Comparison of ENCODE assay signal across 8 cellular contexts in the genomic region with DNA sequence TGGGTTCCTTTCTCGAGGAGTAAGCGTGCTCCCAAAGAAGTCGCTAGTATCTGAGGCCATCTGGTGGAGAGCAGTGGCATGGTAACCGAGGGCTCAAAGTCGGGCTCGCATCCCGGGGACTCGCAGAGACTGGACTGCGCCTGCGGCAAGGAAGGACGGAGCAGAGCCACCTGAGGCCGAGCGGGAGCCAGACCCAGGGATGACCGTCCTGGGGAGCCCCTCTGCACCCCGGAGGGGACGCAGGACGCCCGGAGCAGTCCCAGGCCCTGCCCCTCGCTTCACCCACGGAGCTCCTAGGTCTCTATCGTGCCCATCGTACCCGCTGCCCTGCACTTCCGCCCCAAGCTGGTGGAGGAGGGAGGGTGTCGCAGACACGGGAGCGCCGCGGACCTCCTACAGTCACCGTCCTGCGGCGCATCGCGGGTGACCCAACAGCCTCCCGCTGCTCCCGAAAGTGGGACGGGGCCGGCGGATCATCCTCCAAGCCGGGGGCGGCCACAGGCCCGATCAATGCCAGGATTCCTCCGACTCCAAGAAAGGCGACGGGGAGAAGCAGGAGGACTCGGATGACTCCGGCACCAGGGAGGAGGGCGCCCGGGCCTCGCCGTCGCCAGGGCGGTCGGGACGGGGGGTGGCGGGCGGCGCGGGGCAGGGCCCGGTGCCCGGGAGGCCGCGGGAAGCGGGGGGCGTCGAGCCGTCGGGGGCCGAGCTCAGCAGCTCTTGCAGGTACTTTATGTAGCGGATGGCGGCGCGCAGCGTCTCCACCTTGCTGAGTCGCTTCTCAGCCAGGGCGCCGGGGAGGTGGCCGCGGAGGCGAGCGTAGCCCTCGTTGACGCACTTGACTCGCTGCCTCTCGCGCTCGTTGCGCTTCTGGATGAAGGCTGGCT. TPM values are rescaled to one million over a fixed set of nuclear protein-coding genes. Genes with fewer than 3 reads are reported as not detected.
A peak's percentile ranks its signal among the peaks of the same experiment; 100 is the strongest.
DNase-seq lines count a peak whose midpoint lies in the region; ATAC-seq, FAIRE-seq and TF ChIP-seq lines count a peak whose summit lies in the region.

No MANE protein-coding gene starts in this region.

- TF ChIP-seq CTCF in activated B cell treated with CpG ODN at 0.5 μM for 24 hours (IDR thresholded peaks at IDR 0.05) (peak; percentile 18), spleen (IDR thresholded peaks at IDR 0.05 in 8 of 11, conservative IDR thresholded peaks at IDR 0.05 in 3 of 11) (peak; percentile 51 to 89 (median 84))

- peak overlapping the region; percentile 82 for H3K4me3 Mint-ChIP-seq in activated B cell treated with CpG ODN at 0.5 μM for 24 hours

- CTCF ChIA-PET in activated B cell treated with CpG ODN at 0.5 μM for 24 hours (lab: Charles Lee) = interaction anchor here (0.5 to 3.2 kb wide), 10 partner anchors 9 to 492 kb away, joined by 3 to 38 read pairs (median 4); no protein-coding TSS in a partner anchor

- H3K9me3 Mint-ChIP-seq in activated B cell treated with CpG ODN at 0.5 μM for 24 hours = no peaks in the 10 kb centered on the region

- intact Hi-C loops in activated B cell treated with CpG ODN at 0.5 μM for 24 hours (cut with micrococcal nuclease) (loop anchor here (1.0 to 5.0 kb wide), 4 partner anchors 28 to 492 kb away; partner anchors contain the start of gene KIF14), spleen (cut with DNase I; ENCODE audit: low total_unique reads) (loop anchor here (5.0 kb wide), 1 partner anchor 142 kb away; no protein-coding TSS in a partner anchor)

- no peaks in the 10 kb centered on the region for H3K36me3 ChIP-seq in spleen

- no peaks in the 10 kb centered on the region for H3K9me3 ChIP-seq in spleen

- peaks cover 2% of the 10 kb centered on the region for H3K4me1 Mint-ChIP-seq in activated B cell treated with CpG ODN at 0.5 μM for 24 hours

- H3K27me3 ChIP-seq in spleen (replicated peaks in 1 of 7) = peaks cover 0 to 41% (median 14%) of the 10 kb centered on the region in 7 donors

- POLR2A ChIA-PET in activated B cell treated with CpG ODN at 0.5 μM for 24 hours (lab: Charles Lee) = interaction anchor here (0.7 kb wide), 1 partner anchor 142 kb away, joined by 3 read pairs; no protein-coding TSS in a partner anchor

- TF ChIP-seq POLR2A in spleen (IDR thresholded peaks at IDR 0.05) = no peak

- H3K27ac ChIP-seq in spleen = peak overlapping the region in 5 of 8 donors; percentile 44 to 75 (median 66)

- H3K36me3 Mint-ChIP-seq in activated B cell treated with CpG ODN at 0.5 μM for 24 hours (ENCODE audit: low read depth) = no peaks in the 10 kb centered on the region

- ATAC-seq in GM18520 (IDR thresholded peaks at IDR 0.05; ENCODE audit: unreplicated experiment) = peak; percentile 62
- ATAC-seq in HG03108 (IDR thresholded peaks at IDR 0.05; ENCODE audit: unreplicated experiment) = peak; percentile 85
- ATAC-seq in activated B cell treated with CpG ODN at 0.5 μM for 24 hours (ENCODE audit: low read depth) = peak; percentile 88

- peaks cover 5 to 23% (median 13%) of the 10 kb centered on the region in 6 donors for H3K4me1 ChIP-seq in spleen

- peak; percentile 93 for DNase-seq in NCI-H2196 treated with DMSO at 0.1 percent for 48 hours (lab: John Stamatoyannopoulos, UW; ENCODE audit: unreplicated experiment)
- DNase-seq in activated B cell treated with CpG ODN at 0.5 μM for 24 hours = peak; percentile 61
- peak; percentile 64 for DNase-seq in central memory CD4-positive, alpha-beta T cell
- peak; percentile 91 for DNase-seq in inferior parietal cortex (ENCODE audit: extremely low spot score)
- peak; percentile 89 for DNase-seq in spleen

- H3K27ac Mint-ChIP-seq in activated B cell treated with CpG ODN at 0.5 μM for 24 hours = no peak overlapping the region

- peak overlapping the region; percentile 42 to 80 (median 54) for H3K4me3 ChIP-seq in spleen

- FAIRE-seq in A204.1 (lab: Jason Lieb, UNC) = peak; percentile 86

- WGBS in spleen, 5 donors = 3 to 10% (median 4%) methylated on average over 21 to 88 of the region's 88 CpGs

- peaks cover 12% of the 10 kb centered on the region for H3K27me3 Mint-ChIP-seq in activated B cell treated with CpG ODN at 0.5 μM for 24 hours

RNA-seq across cellular contexts. Expression of gene CACNA1S, which starts 2.3 kb away (rescaled TPM):
- total RNA-seq in activated B cell treated with CpG ODN at 0.5 μM for 24 hours = not detected in 2 replicates
- under 1 TPM in 2 of 7 donors, not detected in 5; 0.09 to 0.17 TPM for total RNA-seq in spleen
- under 1 TPM in 1 of 3 donors, not detected in 2; 0.04 TPM for polyA plus RNA-seq in spleen

RNA-seq across cellular contexts. Expression of gene ASCL5, which starts 12.5 kb away (rescaled TPM):
- total RNA-seq in activated B cell treated with CpG ODN at 0.5 μM for 24 hours (not detected in 2 replicates), spleen (under 1 TPM in 1 of 7 donors, not detected in 6; 0.85 TPM)
- under 1 TPM; 0.06 to 0.09 (median 0.09) TPM for polyA plus RNA-seq in spleen

RNA-seq across cellular contexts. Expression of gene TMEM9, which starts 39.8 kb away (rescaled TPM):
- total RNA-seq in activated B cell treated with CpG ODN at 0.5 μM for 24 hours (19.0 and 21.7 TPM in 2 replicates), spleen (10 to 100 TPM; 21.5 to 50.3 (median 33.9) TPM)
- 10 to 100 TPM; 28.2 to 39.8 (median 35.6) TPM for polyA plus RNA-seq in spleen

Comparison
In these comparisons a context has a peak if more than half of its experiments do, and no peak if none do; other contexts are left out.
1. Peak in every context shown above with its lines: DNase-seq, ATAC-seq, H3K4me3 ChIP-seq and H3K27ac ChIP-seq.